8 cellular contexts compared by ENCODE assay signal in the genomic region with DNA sequence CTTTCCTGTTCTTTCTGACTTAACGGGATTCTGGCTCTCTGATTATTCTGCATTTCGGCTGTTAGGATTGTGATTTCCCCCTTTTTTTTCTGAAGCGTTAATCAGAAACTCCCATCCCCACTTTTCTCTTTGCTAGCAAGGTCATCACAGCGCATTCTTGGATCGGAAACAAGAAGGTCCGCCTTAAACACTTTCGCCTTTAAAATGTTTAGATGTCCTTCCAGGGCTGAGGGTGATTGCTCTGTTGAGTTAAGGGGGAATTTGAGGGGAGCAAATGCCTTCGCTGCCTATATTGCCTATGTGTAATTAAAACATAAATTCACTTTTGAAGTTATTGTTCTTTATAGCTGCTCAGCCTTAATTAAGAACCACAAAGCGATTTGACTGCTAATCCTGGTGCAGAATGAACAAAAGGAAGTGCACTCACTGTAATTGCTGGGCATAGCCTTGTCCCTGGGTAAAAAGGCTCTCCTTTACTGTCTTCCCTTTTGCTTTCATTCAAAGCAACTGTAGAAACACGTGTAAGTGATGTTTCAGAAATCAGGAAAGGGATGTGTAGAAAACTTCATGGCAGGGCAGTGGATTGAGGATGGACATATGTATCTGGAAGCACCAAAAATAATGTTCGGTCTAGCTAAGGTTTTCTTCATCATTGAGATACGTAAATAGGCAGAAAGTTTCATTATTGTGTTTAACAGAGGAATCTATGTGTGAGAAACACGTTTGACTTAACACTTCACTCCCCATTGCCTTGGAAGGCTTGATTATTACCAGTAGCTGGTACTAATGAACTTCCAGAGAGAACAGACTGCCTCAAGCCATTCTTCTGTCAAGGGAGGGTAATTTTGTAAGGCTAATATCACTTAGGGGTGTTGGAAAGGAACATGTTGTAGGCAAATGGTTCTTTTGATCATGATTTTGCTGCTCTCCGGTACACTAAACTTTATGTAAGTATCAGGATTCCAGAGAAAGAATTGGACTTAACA. TPM values are rescaled to one million over a fixed set of nuclear protein-coding genes. Genes with fewer than 3 reads are reported as not detected.
DNase-seq lines count a peak whose midpoint lies in the region; ATAC-seq and TF ChIP-seq lines count a peak whose summit lies in the region.

No MANE protein-coding gene starts in this region.

- H3K27me3 ChIP-seq in DOHH2 (ENCODE audit: control insufficient read depth, low read length) = peaks cover 16% of the 10 kb centered on the region

- H3K27ac Mint-ChIP-seq in naive B cell = peak overlapping the region in 4 of 6 donors; percentile 49 to 88 (median 82)

- DNase-seq in NCI-H1105 (lab: John Stamatoyannopoulos, UW) = peak; percentile 13
- peak; percentile 50 for DNase-seq in cerebellar cortex (ENCODE audit: low spot score)
- DNase-seq in naive B cell = no peak
- no peak for DNase-seq in SHP77 (lab: John Stamatoyannopoulos, UW)
- no peak for DNase-seq in DMS79 (lab: John Stamatoyannopoulos, UW)
- DNase-seq in NCI-H128 (lab: John Stamatoyannopoulos, UW; ENCODE audit: unreplicated experiment) = no peak

- peak overlapping the region; percentile 74 for H3K4me3 ChIP-seq in DOHH2 (ENCODE audit: low read length)

- H3K27ac ChIP-seq in DOHH2 (ENCODE audit: low read depth, low read length) = no peak overlapping the region

- H3K36me3 ChIP-seq in DOHH2 (ENCODE audit: control insufficient read depth, low read length) = no peaks in the 10 kb centered on the region; the same call in 1 of the 2 replicates

- H3K4me1 ChIP-seq in DOHH2 (ENCODE audit: control insufficient read depth, low read length) = peaks cover 51% of the 10 kb centered on the region

- no peak for TF ChIP-seq CTCF in DOHH2 (IDR thresholded peaks at IDR 0.05; ENCODE audit: low read depth, low read length, poor library complexity, severe bottlenecking)

- peak overlapping the region; percentile 72 for H3K4me2 ChIP-seq in DOHH2 (ENCODE audit: low read length)

- peaks cover 14% of the 10 kb centered on the region for H3F3A ChIP-seq in DOHH2 (ENCODE audit: control insufficient read depth, insufficient read depth)

- H3K79me2 ChIP-seq in DOHH2 (ENCODE audit: control insufficient read depth, low read length) = peaks cover 23% of the 10 kb centered on the region

- no peaks in the 10 kb centered on the region for H3K9me2 ChIP-seq in DOHH2 (replicated peaks; ENCODE audit: control insufficient read depth, low read length)

- no peaks in the 10 kb centered on the region for H3K27me3 Mint-ChIP-seq in naive B cell

- peaks cover 9% of the 10 kb centered on the region; the same call in 1 of the 2 replicates for H4K20me1 ChIP-seq in DOHH2 (ENCODE audit: control insufficient read depth, insufficient read depth, low read depth, low read length)

- H3K9me3 ChIP-seq in DOHH2 (ENCODE audit: control insufficient read depth, insufficient read depth, low read length) = no peaks in the 10 kb centered on the region

- H3K4me1 Mint-ChIP-seq in naive B cell = peaks cover 36 to 50% (median 44%) of the 10 kb centered on the region in 3 donors

- peak overlapping the region; percentile 92 to 98 (median 96) for H3K4me3 Mint-ChIP-seq in naive B cell

- no peaks in the 10 kb centered on the region for H3K9me3 Mint-ChIP-seq in naive B cell

- no peak for ATAC-seq in naive B cell (ENCODE audit: low read depth in 2 of 2)
- no peak for ATAC-seq in GM21423 (IDR thresholded peaks at IDR 0.05; ENCODE audit: unreplicated experiment)

- H3K36me3 Mint-ChIP-seq in naive B cell = peaks cover 4 to 11% of the 10 kb centered on the region in 2 donors

RNA-seq across cellular contexts. Expression of gene LAMC1, which starts 1.4 kb away (rescaled TPM):
- 10 to 100 TPM in 5 of 6 donors, 1 to 10 TPM in 1; 5.9 to 17.6 (median 13.5) TPM for polyA plus RNA-seq in naive B cell (ENCODE audit: low read depth in 6 of 6)

Comparison
In these comparisons a context has a peak if more than half of its experiments do, and no peak if none do; other contexts are left out.
1. DNase-seq: peak in NCI-H1105 (single experiment) and cerebellar cortex (single experiment); none in naive B cell (single experiment), SHP77 (0 of 2), DMS79 (single experiment) and NCI-H128 (single experiment).